ENCODE assay signal across 8 cellular contexts in genomic region chr3:33787328-33788009, GRCh38. TPM values are rescaled to one million over a fixed set of nuclear protein-coding genes. Genes with fewer than 3 reads are reported as not detected.
DNase-seq lines count a peak whose midpoint lies in the region; ATAC-seq, FAIRE-seq and TF ChIP-seq lines count a peak whose summit lies in the region.

No MANE protein-coding gene starts in this region.

- RAD21 ChIA-PET in GM12878 (lab: Charles Lee; ENCODE audit: unreplicated experiment) = interaction anchor here (0.6 to 2.1 kb wide), 17 partner anchors 8 to 840 kb away, joined by 3 to 34 read pairs (median 5); partner anchors contain the start of gene PDCD6IP

- DNase-seq in NCI-H1417 (lab: John Stamatoyannopoulos, UW) (peak; percentile 37 to 67 (median 44)), NCI-H1417 treated with DMSO at 0.1 percent for 48 hours (lab: John Stamatoyannopoulos, UW) (no peak), NCI-H1092 (lab: John Stamatoyannopoulos, UW) (peak; percentile 28), T-helper 9 cell (peak; percentile 26), GM12878 (ENCODE audit: low read depth, low spot score) (no peak), iPS DF 4.7 (ENCODE audit: extremely low read depth, low spot score) (peak; percentile 72), skeletal muscle cell (ENCODE audit: low read depth) (peak; percentile 25)

- H2AFZ ChIP-seq in GM12878 (ENCODE audit: control insufficient read depth, low read depth, low read length) = peak overlapping the region; percentile 81

- H3K4me3 ChIP-seq in GM12878 = peak overlapping the region; percentile 50; the same call in 1 of the 2 replicates
- peak overlapping the region; percentile 32 for H3K4me3 ChIP-seq in skeletal muscle cell (ENCODE audit: low read depth, low read length)

- POLR2A ChIA-PET in GM12878 (lab: Charles Lee) = interaction anchor here (0.7 to 1.0 kb wide), 4 partner anchors 151 to 495 kb away, joined by 3 to 7 read pairs (median 3); no protein-coding TSS in a partner anchor

- CTCF ChIA-PET in GM12878 (lab: Yijun Ruan, JAX) = interaction anchor here (0.6 to 5.0 kb wide), 51 partner anchors 11 to 842 kb away, joined by 3 to 66 read pairs (median 4); partner anchors contain the start of genes PDCD6IP and UBP1

- no peak for TF ChIP-seq POLR2A in GM12878 (IDR thresholded peaks at IDR 0.05; ENCODE audit: low read depth, low read length)

- no peaks in the 10 kb centered on the region for H3K36me3 ChIP-seq in GM12878 (ENCODE audit: control insufficient read depth in 2 of 2, insufficient read depth in 2 of 2, low read length in 1 of 2)

- peak; percentile 86 for TF ChIP-seq RAD21 in GM12878 (IDR thresholded peaks at IDR 0.05; ENCODE audit: insufficient read depth, low read depth, low read length)

- peaks cover 4% of the 10 kb centered on the region; the same call in 1 of the 2 replicates for H3K4me1 ChIP-seq in GM12878 (ENCODE audit: control insufficient read depth, insufficient read depth, low read length)

- in situ Hi-C loops in GM12878 (cut with MboI) = loop anchor here (5.0 to 10.0 kb wide), 3 partner anchors 150 to 833 kb away; partner anchors contain the start of gene CCR4

- FAIRE-seq in GM12878 (lab: Jason Lieb, UNC) = peak; percentile 85

- H3K27ac ChIP-seq in GM12878 (ENCODE audit: control insufficient read depth, insufficient read depth) = no peak overlapping the region

- no peaks in the 10 kb centered on the region for H4K20me1 ChIP-seq in GM12878 (ENCODE audit: control insufficient read depth, insufficient read depth)

- H3K9ac ChIP-seq in GM12878 (ENCODE audit: control insufficient read depth, insufficient read depth, low read length) = no peak overlapping the region

- BruUV-seq in GM12878 (replicated peaks; lab: Mats Ljungman, UMichigan) = no TSS peak

- peak; percentile 75 to 89 (median 83) for TF ChIP-seq CTCF in GM12878 (IDR thresholded peaks at IDR 0.05 in 2 of 3, conservative IDR thresholded peaks at IDR 0.05 in 1 of 3; ENCODE audit: control insufficient read depth in 2 of 3, extremely low read depth in 1 of 3, insufficient read depth in 1 of 3, low read depth in 3 of 3, low read length in 3 of 3)

- 10% methylated on average over 15 of the region's 15 CpGs for WGBS in GM12878 (ENCODE audit: insufficient coverage, insufficient replicate concordance, low lambda C conversion rate, missing lambda C conversion rate)

- SMC1A ChIA-PET in GM12878 (lab: Charles Lee; ENCODE audit: uncharacterized antibody, unreplicated experiment) = interaction anchor here (0.8 to 4.4 kb wide), 25 partner anchors 8 to 840 kb away, joined by 3 to 32 read pairs (median 4); partner anchors contain the start of gene PDCD6IP

- intact Hi-C loops in GM12878 (cut with micrococcal nuclease; ENCODE audit: unreplicated experiment) = loop anchor here (1.0 kb wide), 2 partner anchors 151 to 656 kb away; no protein-coding TSS in a partner anchor

- no peak for TF ChIP-seq EP300 in GM12878 (IDR thresholded peaks at IDR 0.05; ENCODE audit: borderline replicate concordance in 1 of 2, control insufficient read depth in 1 of 2, low read depth in 2 of 2, low read length in 2 of 2)

- H3K27me3 ChIP-seq in GM12878 (replicated peaks in 1 of 2; ENCODE audit: control insufficient read depth in 2 of 2, insufficient read depth in 2 of 2, low read length in 1 of 2) = no peaks in the 10 kb centered on the region

- H3K9me3 ChIP-seq in GM12878 (replicated peaks; ENCODE audit: control insufficient read depth, insufficient read depth, low read length) = no peaks in the 10 kb centered on the region

- H3K79me2 ChIP-seq in GM12878 (ENCODE audit: control insufficient read depth, insufficient read depth, low read length) = no peaks in the 10 kb centered on the region

- ATAC-seq in HG02623 (IDR thresholded peaks at IDR 0.05; ENCODE audit: unreplicated experiment) (peak; percentile 82), GM12878 (peak; percentile 93)

- H3K4me2 ChIP-seq in GM12878 (ENCODE audit: control insufficient read depth, insufficient read depth) = peak overlapping the region; percentile 67

TF ChIP-seq in GM12878, 131 proteins besides CTCF, POLR2A, EP300 and RAD21:
- peak in 1 of 2 experiments; percentile 46; a peak in 1 of 4 replicates for TF ChIP-seq BHLHE40 (IDR thresholded peaks at IDR 0.05; ENCODE audit: borderline replicate concordance in 1 of 2, low read depth in 2 of 2, low read length in 1 of 2)
- peak; percentile 75 for TF ChIP-seq SMC3 (IDR thresholded peaks at IDR 0.05; ENCODE audit: borderline replicate concordance, low read length)
- peak; percentile 69 for TF ChIP-seq YY1 (IDR thresholded peaks at IDR 0.05; ENCODE audit: low read depth, low read length)
- no peak for TF ChIP-seq NBN (IDR thresholded peaks at IDR 0.05)

RNA-seq across cellular contexts. Expression of gene PDCD6IP, which starts 11.0 kb away (rescaled TPM):
- total RNA-seq in GM12878 (2013; cell fraction: nucleolus; rRNA removed) = 481 and 495 TPM in 2 replicates
- 58.9 and 65.9 TPM in 2 replicates for total RNA-seq in GM12878 (2014; rRNA removed)
- total RNA-seq in GM12878 (2014; rRNA removed; fragmentation: Illumina TruSeq; extraction: Trizol) = 86.7 and 87.1 TPM in 2 replicates
- 155 and 156 TPM in 2 replicates for total RNA-seq in GM12878 (2021)
- polyA plus RNA-seq in GM12878 (2011; ENCODE audit: low read depth) = 42.3 TPM
- polyA plus RNA-seq in GM12878 (2011; rRNA removed) = 169 and 267 TPM in 2 replicates
- polyA plus RNA-seq in GM12878 (2011; cell fraction: cytosol; rRNA removed) = 62.6 and 115 TPM in 2 replicates
- 237 and 363 TPM in 2 replicates for polyA plus RNA-seq in GM12878 (2011; cell fraction: nucleus; rRNA removed)
- 70.0 and 88.4 TPM in 2 replicates for polyA plus RNA-seq in GM12878 (2012)
- polyA plus RNA-seq in GM12878 (2014; fragmentation: Illumina TruSeq; extraction: Trizol) = 75.3 and 105 TPM in 2 replicates
- polyA plus RNA-seq in GM12878 (2014; fragmentation: Nextera tagmentation; extraction: Ambion mirVana) = 10 to 100 TPM; 16.0 to 20.0 TPM
- polyA plus RNA-seq in GM12878 (2014; rRNA removed) = 58.8 and 61.1 TPM in 2 replicates
- 100 to 1,000 TPM; 130 to 134 TPM for polyA plus RNA-seq in GM12878 (2016; fragmentation: Nextera tagmentation; extraction: Ambion mirVana)
- 99.0 and 102 TPM in 2 replicates for polyA minus RNA-seq in GM12878 (2011; rRNA and poly(A)+ RNA removed)
- 75.7 and 96.6 TPM in 2 replicates for polyA minus RNA-seq in GM12878 (2011; cell fraction: cytosol; rRNA and poly(A)+ RNA removed)
- polyA minus RNA-seq in GM12878 (2011; cell fraction: nucleus; rRNA and poly(A)+ RNA removed) = 161 and 256 TPM in 2 replicates

Comparison
In these comparisons a context has a peak if more than half of its experiments do, and no peak if none do; other contexts are left out.
1. DNase-seq: peak in NCI-H1417 (3 of 3), NCI-H1092 (single experiment), T-helper 9 cell (single experiment), iPS DF 4.7 (single experiment) and skeletal muscle cell (single experiment); none in NCI-H1417 treated with DMSO at 0.1 percent for 48 hours (single experiment) and GM12878 (single experiment).